ENCODE assay signal across 29 cellular contexts in the genomic region with DNA sequence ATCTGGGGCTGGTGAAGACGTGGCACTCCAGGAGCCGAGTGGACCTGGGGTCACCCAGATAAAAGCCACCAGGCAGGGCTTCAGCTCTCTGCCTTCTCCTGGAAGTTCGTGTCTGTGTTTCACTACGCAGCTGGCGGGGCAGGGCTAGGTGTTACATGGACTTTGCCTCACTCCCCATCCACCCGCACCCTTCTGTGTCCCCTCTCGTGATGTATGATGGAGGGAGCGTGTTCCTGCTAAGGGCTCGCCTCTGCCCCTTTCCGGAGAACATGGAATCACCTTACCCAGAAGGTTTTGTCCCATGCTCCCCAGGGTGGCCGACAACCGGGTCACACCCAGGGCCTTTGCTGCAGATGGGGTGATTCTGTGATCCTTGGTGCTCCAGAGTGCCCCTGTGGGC.
"Had no signal": no experiment of that assay in that cellular context is flagged by ENCODE, and none has a peak within 500 bp of the region (broad histone marks: within the 10 kb centered on the region; RNA-seq: fewer than 3 reads in every experiment).

No MANE protein-coding gene starts in this region.

- H3K4me1 ChIP-seq: colonic mucosa, esophagus muscularis mucosa, esophagus squamous epithelium, foreskin keratinocyte, gastrocnemius medialis, gastroesophageal sphincter, heart left ventricle, heart right ventricle had no signal

- H3K27me3 ChIP-seq: colonic mucosa, dorsolateral prefrontal cortex, esophagus muscularis mucosa, esophagus squamous epithelium, foreskin keratinocyte, gastrocnemius medialis, gastroesophageal sphincter, heart left ventricle, heart right ventricle had no signal

- ATAC-seq: effector memory CD8-positive, alpha-beta T cell; esophagus mucosa; foreskin keratinocyte; gastrocnemius medialis; gastroesophageal sphincter; heart left ventricle; heart right ventricle had no signal

- FAIRE-seq: colon, endometrium, endothelial cell of umbilical vein, frontal cortex had no signal

- H3K36me3 ChIP-seq: colonic mucosa, esophagus muscularis mucosa, esophagus squamous epithelium, gastrocnemius medialis, gastroesophageal sphincter, heart left ventricle, heart right ventricle had no signal

- H3K27ac ChIP-seq: colonic mucosa, coronary artery, dorsolateral prefrontal cortex, epithelial cell of prostate, esophagus muscularis mucosa, esophagus squamous epithelium, foreskin keratinocyte, gastrocnemius medialis, gastroesophageal sphincter, heart left ventricle, heart right ventricle had no signal

- H3K4me3 ChIP-seq: colonic mucosa, coronary artery, dorsolateral prefrontal cortex, esophagus muscularis mucosa, esophagus squamous epithelium, gastrocnemius medialis, gastroesophageal sphincter, heart left ventricle, heart right ventricle had no signal

- H3K9me3 ChIP-seq: colonic mucosa, gastrocnemius medialis had no signal

- H3K4me3 Mint-ChIP-seq: dendritic cell treated with granulocyte-macrophage colony-stimulating factor and Interleukin-4, amounts not matched to agents 40 ng/mL and 50 ng/mL, for 4 days; effector memory CD8-positive, alpha-beta T cell; endodermal cell had no signal

- H3K27ac Mint-ChIP-seq: dendritic cell treated with granulocyte-macrophage colony-stimulating factor and Interleukin-4, amounts not matched to agents 40 ng/mL and 50 ng/mL, for 4 days; effector memory CD8-positive, alpha-beta T cell; endodermal cell had no signal

- H3K27me3 Mint-ChIP-seq: dendritic cell treated with granulocyte-macrophage colony-stimulating factor and Interleukin-4, amounts not matched to agents 40 ng/mL and 50 ng/mL, for 4 days; effector memory CD8-positive, alpha-beta T cell had no signal

- DNase-seq: colonic mucosa; cortex of kidney; dermis blood vessel endothelial cell; dorsolateral prefrontal cortex; effector CD4-positive, alpha-beta T cell; effector CD8-positive, alpha-beta T cell; effector memory CD4-positive, alpha-beta T cell; effector memory CD8-positive, alpha-beta T cell; endodermal cell; erythroblast; esophagus squamous epithelium; foreskin fibroblast; foreskin keratinocyte; foreskin melanocyte; gastrocnemius medialis; glutamatergic neuron; head of caudate nucleus; heart left ventricle; heart right ventricle had no signal
